23 cellular contexts compared by ENCODE assay signal in the genomic region with DNA sequence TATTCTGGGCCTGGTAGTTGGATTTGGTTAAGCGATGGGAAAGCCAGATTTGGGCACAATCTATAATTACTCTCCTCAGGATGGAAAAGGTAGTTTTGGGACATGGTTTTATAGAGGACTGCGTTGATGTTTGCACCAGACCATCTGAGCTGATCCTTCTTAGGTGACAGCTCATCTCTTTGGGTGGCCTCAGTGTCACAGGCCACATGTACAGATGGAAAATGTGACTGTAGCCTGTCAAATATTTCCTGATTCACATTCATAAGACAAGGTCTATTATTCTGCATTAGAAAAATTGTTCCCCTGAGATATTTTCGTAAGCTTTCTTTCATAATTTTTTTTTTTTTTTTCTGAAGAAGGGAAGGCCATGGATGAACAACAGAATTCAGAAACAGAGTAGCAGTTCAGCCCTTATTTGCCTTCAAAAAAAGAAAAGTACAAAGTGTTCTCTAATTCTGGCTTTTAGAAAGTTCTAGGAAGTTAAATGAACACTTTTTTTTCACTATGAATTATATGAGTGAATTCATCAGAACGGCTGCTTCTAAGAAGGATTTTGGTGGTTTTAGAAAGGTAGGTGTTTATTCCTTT.
A peak's percentile ranks its signal among the peaks of the same experiment; 100 is the strongest.
DNase-seq lines count a peak whose midpoint lies in the region; ATAC-seq and TF ChIP-seq lines count a peak whose summit lies in the region.
"Had no signal": no experiment of that assay in that cellular context is flagged by ENCODE, and none has a peak within 500 bp of the region (broad histone marks: within the 10 kb centered on the region; RNA-seq: fewer than 3 reads in every experiment).

No MANE protein-coding gene starts in this region.

- H3K9me2 ChIP-seq in hepatocyte (replicated peaks; ENCODE audit: insufficient read depth): no peaks in the 10 kb centered on the region

- H3K4me2 ChIP-seq in hepatocyte: no peak overlapping the region
- H3K4me2 ChIP-seq: KMS-11 had no signal

- H3K4me3 Mint-ChIP-seq in osteocyte (ENCODE audit: unreplicated experiment): no peak overlapping the region
- H3K4me3 Mint-ChIP-seq: CD4-positive, alpha-beta memory T cell; T-helper 2 cell treated with Interferon-gamma antibody and Interleukin-4, amounts not matched to agents 5 μg/mL and 100 μg/mL, for 36 hours had no signal

- H3K79me2 ChIP-seq in hepatocyte: no peaks in the 10 kb centered on the region

- H3K27ac ChIP-seq in SJSA1 (peak overlapping the region; percentile 64), thoracic aorta (peak overlapping the region; percentile 87 to 92), hepatocyte (no peak overlapping the region)
- H3K27ac ChIP-seq: KMS-11, RWPE1, VCaP had no signal

- no peak overlapping the region for H2AFZ ChIP-seq in hepatocyte

- no peaks in the 10 kb centered on the region for H3K9me3 ChIP-seq in SJSA1 (replicated peaks)
- no peaks in the 10 kb centered on the region for H3K9me3 ChIP-seq in thoracic aorta
- no peaks in the 10 kb centered on the region for H3K9me3 ChIP-seq in hepatocyte (ENCODE audit: low read depth)

- H3K4me1 Mint-ChIP-seq in osteocyte (ENCODE audit: unreplicated experiment): peaks cover 42% of the 10 kb centered on the region

- H3K4me1 ChIP-seq in SJSA1 (replicated peaks) (peaks cover 38% of the 10 kb centered on the region), thoracic aorta (ENCODE audit: control insufficient read depth in 1 of 2, low read depth in 2 of 2) (peaks cover 20 to 58% of the 10 kb centered on the region in 2 donors), hepatocyte (ENCODE audit: insufficient read depth) (no peaks in the 10 kb centered on the region)

- TF ChIP-seq CTCF in osteocyte (IDR thresholded peaks at IDR 0.05) (no peak), thoracic aorta (IDR thresholded peaks at IDR 0.05) (no peak), hepatocyte (IDR thresholded peaks at IDR 0.05; ENCODE audit: poor library complexity) (no peak)

- 94% methylated on average over 4 of the region's 4 CpGs for WGBS in hepatocyte (ENCODE audit: low lambda C conversion rate, missing lambda C conversion rate)

- peaks cover 28% of the 10 kb centered on the region for H3K36me3 ChIP-seq in SJSA1
- no peaks in the 10 kb centered on the region for H3K36me3 ChIP-seq in thoracic aorta
- no peaks in the 10 kb centered on the region for H3K36me3 ChIP-seq in hepatocyte (replicated peaks; ENCODE audit: insufficient read depth, low read depth)

- H3K36me3 Mint-ChIP-seq in osteocyte (ENCODE audit: unreplicated experiment): peaks cover 15% of the 10 kb centered on the region

- H3K9me3 Mint-ChIP-seq in osteocyte (ENCODE audit: unreplicated experiment): no peaks in the 10 kb centered on the region
- H3K9me3 Mint-ChIP-seq: CD4-positive, alpha-beta memory T cell had no signal

- H3K27me3 ChIP-seq in SJSA1 (replicated peaks) (no peaks in the 10 kb centered on the region), thoracic aorta (replicated peaks; ENCODE audit: insufficient read depth) (no peaks in the 10 kb centered on the region), hepatocyte (no peaks in the 10 kb centered on the region)

- H4K20me1 ChIP-seq in hepatocyte (ENCODE audit: insufficient read depth, poor library complexity, severe bottlenecking): no peaks in the 10 kb centered on the region

- H3K27ac Mint-ChIP-seq in osteocyte (ENCODE audit: unreplicated experiment): peak overlapping the region; percentile 45
- H3K27ac Mint-ChIP-seq: CD4-positive, alpha-beta memory T cell; T-helper 2 cell treated with Interferon-gamma antibody and Interleukin-4, amounts not matched to agents 5 μg/mL and 100 μg/mL, for 36 hours had no signal

- H3K4me3 ChIP-seq in SJSA1 (no peak overlapping the region), thoracic aorta (peak overlapping the region; percentile 4), hepatocyte (no peak overlapping the region)
- H3K4me3 ChIP-seq: GM12878 had no signal

- peak; percentile 51 for ATAC-seq in thoracic aorta (ENCODE audit: insufficient number of reproducible peaks, low FRiP score, low read depth)
- ATAC-seq: GM12878 had no signal

- peak in 1 of 2 experiments; percentile 35 for DNase-seq in SJSA1 (ENCODE audit: low read depth in 1 of 2, low spot score in 2 of 2)
- DNase-seq in cerebellar cortex (ENCODE audit: low spot score): peak; percentile 22
- DNase-seq in osteocyte (ENCODE audit: extremely low spot score, unreplicated experiment): no peak
- no peak for DNase-seq in thoracic aorta (ENCODE audit: low spot score)
- no peak for DNase-seq in hepatocyte (ENCODE audit: low spot score)
- DNase-seq in COLO668 (lab: John Stamatoyannopoulos, UW; ENCODE audit: unreplicated experiment): no peak
- no peak for DNase-seq in occipital lobe (lab: John Stamatoyannopoulos, UW)
- no peak for DNase-seq in effector CD4-positive, alpha-beta T cell
- DNase-seq: activated CD4-positive, alpha-beta T cell treated with anti-CD3 and anti-CD28 coated beads, Interleukin-2, amount 50 U/mL, for 4 hours; activated T-cell treated with anti-CD3 and anti-CD28 coated beads for 4 hours; CD4-positive, alpha-beta memory T cell; central memory CD4-positive, alpha-beta T cell; DMS53; erythroblast; foreskin melanocyte; kidney glomerular epithelial cell; NCI-H1694; nucleus accumbens had no signal

- H3K27me3 Mint-ChIP-seq in osteocyte (ENCODE audit: unreplicated experiment): no peaks in the 10 kb centered on the region
- H3K27me3 Mint-ChIP-seq: CD4-positive, alpha-beta memory T cell had no signal
